Comparison of ENCODE assay signal across 20 cellular contexts in the genomic region with DNA sequence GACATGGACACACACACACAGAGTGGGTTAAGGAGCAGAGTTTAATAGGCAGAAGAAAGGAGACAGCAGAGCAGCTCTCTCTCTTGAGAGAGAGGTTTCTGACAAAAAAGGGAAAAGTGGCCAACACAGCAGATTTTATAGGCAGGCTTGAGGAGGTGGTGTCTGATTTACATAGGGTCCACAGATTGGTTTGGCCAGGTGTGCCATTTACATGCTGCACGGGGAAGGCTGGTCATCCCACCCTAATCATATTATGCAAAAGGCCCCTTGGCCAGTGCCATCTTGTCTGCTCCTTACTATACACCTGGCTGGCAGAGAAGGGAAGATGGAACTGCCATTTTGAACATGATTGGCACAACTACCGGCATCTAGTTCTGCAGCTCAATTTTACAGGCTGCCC.
DNase-seq lines count a peak whose midpoint lies in the region; ATAC-seq and TF ChIP-seq lines count a peak whose summit lies in the region.
"Had no signal": no experiment of that assay in that cellular context is flagged by ENCODE, and none has a peak within 500 bp of the region (broad histone marks: within the 10 kb centered on the region; RNA-seq: fewer than 3 reads in every experiment).

No MANE protein-coding gene starts in this region.

- H3K27me3 Mint-ChIP-seq in endodermal cell (ENCODE audit: insufficient read depth) (no peaks in the 10 kb centered on the region), neural progenitor cell (ENCODE audit: insufficient read depth, low read depth) (peaks cover 3% of the 10 kb centered on the region)
- H3K27me3 Mint-ChIP-seq in natural killer cell treated with Interleukin-12 subunit alpha and Interleukin-12 subunit beta and Interleukin-15 and Interleukin-18, amount 100 ng/mL, for 72 hours = peaks cover 0 to 16% of the 10 kb centered on the region in 2 donors
- H3K27me3 Mint-ChIP-seq: B cell; CD4-positive, CD25-positive, alpha-beta regulatory T cell had no signal

- H3K4me1 Mint-ChIP-seq in endodermal cell (peaks cover 3% of the 10 kb centered on the region), neural progenitor cell (peaks cover 12% of the 10 kb centered on the region)
- H3K4me1 Mint-ChIP-seq in natural killer cell treated with Interleukin-12 subunit alpha and Interleukin-12 subunit beta and Interleukin-15 and Interleukin-18, amount 100 ng/mL, for 72 hours (ENCODE audit: low read depth in 2 of 2) = no peaks in the 10 kb centered on the region
- H3K4me1 Mint-ChIP-seq: B cell; CD4-positive, CD25-positive, alpha-beta regulatory T cell had no signal

- peaks cover 57% of the 10 kb centered on the region for H3K9me3 Mint-ChIP-seq in endodermal cell
- no peaks in the 10 kb centered on the region for H3K9me3 Mint-ChIP-seq in neural progenitor cell
- H3K9me3 Mint-ChIP-seq in natural killer cell treated with Interleukin-12 subunit alpha and Interleukin-12 subunit beta and Interleukin-15 and Interleukin-18, amount 100 ng/mL, for 72 hours = peaks cover 6% of the 10 kb centered on the region
- H3K9me3 Mint-ChIP-seq: CD8-positive, alpha-beta T cell had no signal

- no peak overlapping the region for H3K4me3 ChIP-seq in HUES64 (ENCODE audit: low read length)
- H3K4me3 ChIP-seq in endodermal cell (ENCODE audit: low read length) = peak overlapping the region; percentile 69
- no peak overlapping the region for H3K4me3 ChIP-seq in neural progenitor cell
- H3K4me3 ChIP-seq: BLaER1, GM12878, GM23248 had no signal

- peaks cover 15% of the 10 kb centered on the region for H3K4me1 ChIP-seq in HUES64 (ENCODE audit: insufficient read depth, low read length)
- no peaks in the 10 kb centered on the region for H3K4me1 ChIP-seq in endodermal cell (ENCODE audit: control insufficient read depth, insufficient read depth, low read length)
- H3K4me1 ChIP-seq in neural progenitor cell = peaks cover 23% of the 10 kb centered on the region
- H3K4me1 ChIP-seq: BLaER1, Caco-2 had no signal

- TF ChIP-seq POLR2A in erythroblast (IDR thresholded peaks at IDR 0.05; ENCODE audit: low read length) = no peak

- 90% methylated on average over 2 of the region's 2 CpGs for WGBS in HUES64
- 89 to 91% methylated on average over 1 to 2 of the region's 2 CpGs for WGBS in endodermal cell (ENCODE audit: insufficient coverage in 1 of 2, insufficient read length in 1 of 2), 2 experiments

- no peak for TF ChIP-seq CTCF in endodermal cell (conservative IDR thresholded peaks at IDR 0.05)
- no peak for TF ChIP-seq CTCF in neural progenitor cell (IDR thresholded peaks at IDR 0.05)

- H3K36me3 ChIP-seq in HUES64 (ENCODE audit: insufficient read depth, low read length) (0 out of 2 replicates have a peak, but pooled peaks cover 3% of the 10 kb centered on the region), endodermal cell (ENCODE audit: control insufficient read depth, insufficient read depth, low read length) (no peaks in the 10 kb centered on the region), neural progenitor cell (no peaks in the 10 kb centered on the region)
- H3K36me3 ChIP-seq: BLaER1 had no signal

- peak; percentile 0 for DNase-seq in NCI-H82 (lab: John Stamatoyannopoulos, UW)
- no peak for DNase-seq in NCI-H82 treated with DMSO at 0.1 percent for 48 hours (lab: John Stamatoyannopoulos, UW; ENCODE audit: unreplicated experiment)
- DNase-seq in endodermal cell = peak; percentile 74
- DNase-seq in neural progenitor cell (ENCODE audit: low spot score) = no peak
- no peak for DNase-seq in natural killer cell treated with Interleukin-12 subunit alpha and Interleukin-12 subunit beta and Interleukin-15 and Interleukin-18, amount 100 ng/mL, for 72 hours (ENCODE audit: low spot score)
- DNase-seq in erythroblast (lab: John Stamatoyannopoulos, UW) = no peak
- DNase-seq in NCI-H2227 treated with DMSO at 0.1 percent for 48 hours (lab: John Stamatoyannopoulos, UW) = no peak
- DNase-seq: Caco-2; CD4-positive, CD25-positive, alpha-beta regulatory T cell; CD8-positive, alpha-beta T cell; DMS153; DND-41; GM23248; HCEC 1CT had no signal

- H3K27ac Mint-ChIP-seq in endodermal cell (no peak overlapping the region), neural progenitor cell (no peak overlapping the region)
- no peak overlapping the region for H3K27ac Mint-ChIP-seq in natural killer cell treated with Interleukin-12 subunit alpha and Interleukin-12 subunit beta and Interleukin-15 and Interleukin-18, amount 100 ng/mL, for 72 hours
- H3K27ac Mint-ChIP-seq: B cell; CD4-positive, CD25-positive, alpha-beta regulatory T cell; CD8-positive, alpha-beta T cell had no signal

- H3K4me3 Mint-ChIP-seq in endodermal cell (no peak overlapping the region), neural progenitor cell (no peak overlapping the region)
- no peak overlapping the region for H3K4me3 Mint-ChIP-seq in natural killer cell treated with Interleukin-12 subunit alpha and Interleukin-12 subunit beta and Interleukin-15 and Interleukin-18, amount 100 ng/mL, for 72 hours
- H3K4me3 Mint-ChIP-seq: B cell; CD4-positive, CD25-positive, alpha-beta regulatory T cell; CD8-positive, alpha-beta T cell had no signal

- peak overlapping the region; percentile 75; the same call in 1 of the 2 replicates for H3K27ac ChIP-seq in HUES64 (ENCODE audit: low read depth, low read length)
- no peak overlapping the region for H3K27ac ChIP-seq in endodermal cell (ENCODE audit: low read depth, low read length)
- no peak overlapping the region for H3K27ac ChIP-seq in neural progenitor cell
- H3K27ac ChIP-seq: 22Rv1, BLaER1, C4-2B, GM23248 had no signal

- H3K9me3 ChIP-seq in HUES64 (ENCODE audit: insufficient read depth, low read depth, low read length) (peaks cover 15% of the 10 kb centered on the region), endodermal cell (ENCODE audit: control insufficient read depth, low read length) (peaks cover 74% of the 10 kb centered on the region), neural progenitor cell (ENCODE audit: low read depth) (no peaks in the 10 kb centered on the region)
- H3K9me3 ChIP-seq: BLaER1, Caco-2 had no signal

- no peak overlapping the region for H3K9ac ChIP-seq in HUES64 (ENCODE audit: low read depth, low read length)
- peak overlapping the region; percentile 4 for H3K9ac ChIP-seq in endodermal cell (ENCODE audit: extremely low read depth, low read length, poor library complexity, severe bottlenecking)
- H3K9ac ChIP-seq in neural progenitor cell = no peak overlapping the region
- H3K9ac ChIP-seq: BLaER1, GM23248 had no signal

- ATAC-seq in natural killer cell treated with Interleukin-12 subunit alpha and Interleukin-12 subunit beta and Interleukin-15 and Interleukin-18, amount 100 ng/mL, for 72 hours = no peak
- ATAC-seq: CD8-positive, alpha-beta T cell; GM12878 had no signal

- H3K79me2 ChIP-seq in neural progenitor cell (ENCODE audit: low read depth) = no peaks in the 10 kb centered on the region

- H3K27me3 ChIP-seq in HUES64 (ENCODE audit: insufficient read depth, low read length) (no peaks in the 10 kb centered on the region), endodermal cell (ENCODE audit: control insufficient read depth, insufficient read depth, low read length, poor library complexity, severe bottlenecking) (no peaks in the 10 kb centered on the region), neural progenitor cell (no peaks in the 10 kb centered on the region)
- H3K27me3 ChIP-seq: BLaER1 had no signal

- H4K20me1 ChIP-seq in neural progenitor cell (ENCODE audit: low read depth) = no peaks in the 10 kb centered on the region
- H4K20me1 ChIP-seq: BLaER1 had no signal

- no peak overlapping the region for H2AFZ ChIP-seq in neural progenitor cell (replicated peaks)
- H2AFZ ChIP-seq: GM23248 had no signal

- H3K36me3 Mint-ChIP-seq in endodermal cell (ENCODE audit: low read depth) (peaks cover 7% of the 10 kb centered on the region), neural progenitor cell (no peaks in the 10 kb centered on the region)
- no peaks in the 10 kb centered on the region for H3K36me3 Mint-ChIP-seq in natural killer cell treated with Interleukin-12 subunit alpha and Interleukin-12 subunit beta and Interleukin-15 and Interleukin-18, amount 100 ng/mL, for 72 hours
- H3K36me3 Mint-ChIP-seq: CD4-positive, CD25-positive, alpha-beta regulatory T cell; CD8-positive, alpha-beta T cell had no signal

- H3F3A ChIP-seq in neural progenitor cell (ENCODE audit: low read depth) = peaks cover 11% of the 10 kb centered on the region

- peak overlapping the region; percentile 67 for H3K4me2 ChIP-seq in neural progenitor cell
- H3K4me2 ChIP-seq: BLaER1 had no signal

Comparison
In these comparisons a context has a peak if more than half of its experiments do, and no peak if none do; other contexts are left out.
1. DNase-seq: peak in NCI-H82 (single experiment) and endodermal cell (single experiment); none in NCI-H82 treated with DMSO at 0.1 percent for 48 hours (single experiment), neural progenitor cell (single experiment), natural killer cell treated with Interleukin-12 subunit alpha and Interleukin-12 subunit beta and Interleukin-15 and Interleukin-18, amount 100 ng/mL, for 72 hours (single experiment), erythroblast (0 of 2) and NCI-H2227 treated with DMSO at 0.1 percent for 48 hours (single experiment).